1 cellular context compared by ENCODE assay signal in the genomic region with DNA sequence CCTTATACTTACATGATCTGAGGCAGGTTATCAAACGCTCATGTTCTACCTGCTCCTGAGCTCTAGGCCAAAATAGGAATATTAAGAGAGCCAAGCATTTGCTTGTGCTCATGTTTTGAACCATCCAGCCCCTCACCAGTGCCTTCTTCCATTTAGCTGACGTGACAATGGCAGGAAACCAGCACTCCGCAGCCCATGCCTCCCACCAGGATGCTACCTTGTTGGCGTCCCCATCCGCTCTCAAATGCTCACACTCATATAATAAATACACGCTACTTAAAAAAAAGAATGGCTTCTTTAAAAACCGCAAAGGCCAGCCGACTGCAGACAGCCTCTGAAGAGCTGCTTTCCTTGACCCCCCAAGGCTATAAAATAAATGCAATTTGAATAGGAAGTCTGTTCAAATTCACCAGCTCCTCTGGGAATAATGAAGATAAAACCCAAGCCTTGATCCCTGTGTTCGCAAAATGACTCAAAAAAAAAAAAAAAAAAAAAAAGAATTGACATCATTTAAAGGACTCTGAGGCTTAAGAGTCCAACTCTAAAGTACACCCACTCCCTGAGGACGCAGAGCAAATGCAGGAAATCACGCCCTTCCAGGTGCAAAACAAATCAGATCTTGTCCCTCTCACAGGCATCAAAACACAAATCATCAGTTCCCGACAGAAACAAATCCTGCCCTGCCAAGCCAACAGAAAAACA.
TF ChIP-seq lines count a peak whose summit lies in the region.

No MANE protein-coding gene starts in this region.

TF ChIP-seq in WTC11, 78 proteins besides CTCF, POLR2A, EP300 and RAD21:
- TF ChIP-seq, protein P1, sequence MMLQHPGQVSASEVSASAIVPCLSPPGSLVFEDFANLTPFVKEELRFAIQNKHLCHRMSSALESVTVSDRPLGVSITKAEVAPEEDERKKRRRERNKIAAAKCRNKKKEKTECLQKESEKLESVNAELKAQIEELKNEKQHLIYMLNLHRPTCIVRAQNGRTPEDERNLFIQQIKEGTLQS (CRISPR knock-in tag; conservative IDR thresholded peaks at IDR 0.05) = no peak
- TF ChIP-seq SOX15 (CRISPR knock-in tag; IDR thresholded peaks at IDR 0.05) = no peak
- no peak for TF ChIP-seq RORB (CRISPR knock-in tag; IDR thresholded peaks at IDR 0.05)
- no peak for TF ChIP-seq SP1 (CRISPR knock-in tag; conservative IDR thresholded peaks at IDR 0.05)
- TF ChIP-seq, protein P2, sequence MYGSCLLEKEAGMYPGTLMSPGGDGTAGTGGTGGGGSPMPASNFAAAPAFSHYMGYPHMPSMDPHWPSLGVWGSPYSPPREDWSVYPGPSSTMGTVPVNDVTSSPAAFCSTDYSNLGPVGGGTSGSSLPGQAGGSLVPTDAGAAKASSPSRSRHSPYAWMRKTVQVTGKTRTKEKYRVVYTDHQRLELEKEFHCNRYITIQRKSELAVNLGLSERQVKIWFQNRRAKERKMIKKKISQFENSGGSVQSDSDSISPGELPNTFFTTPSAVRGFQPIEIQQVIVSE (CRISPR knock-in tag; IDR thresholded peaks at IDR 0.05; ENCODE audit: borderline replicate concordance) = no peak
- TF ChIP-seq, protein P3, sequence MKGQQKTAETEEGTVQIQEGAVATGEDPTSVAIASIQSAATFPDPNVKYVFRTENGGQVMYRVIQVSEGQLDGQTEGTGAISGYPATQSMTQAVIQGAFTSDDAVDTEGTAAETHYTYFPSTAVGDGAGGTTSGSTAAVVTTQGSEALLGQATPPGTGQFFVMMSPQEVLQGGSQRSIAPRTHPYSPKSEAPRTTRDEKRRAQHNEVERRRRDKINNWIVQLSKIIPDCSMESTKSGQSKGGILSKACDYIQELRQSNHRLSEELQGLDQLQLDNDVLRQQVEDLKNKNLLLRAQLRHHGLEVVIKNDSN (CRISPR knock-in tag; IDR thresholded peaks at IDR 0.05) = no peak
- TF ChIP-seq, protein P4, sequence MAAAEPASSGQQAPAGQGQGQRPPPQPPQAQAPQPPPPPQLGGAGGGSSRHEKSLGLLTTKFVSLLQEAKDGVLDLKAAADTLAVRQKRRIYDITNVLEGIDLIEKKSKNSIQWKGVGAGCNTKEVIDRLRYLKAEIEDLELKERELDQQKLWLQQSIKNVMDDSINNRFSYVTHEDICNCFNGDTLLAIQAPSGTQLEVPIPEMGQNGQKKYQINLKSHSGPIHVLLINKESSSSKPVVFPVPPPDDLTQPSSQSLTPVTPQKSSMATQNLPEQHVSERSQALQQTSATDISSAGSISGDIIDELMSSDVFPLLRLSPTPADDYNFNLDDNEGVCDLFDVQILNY (CRISPR knock-in tag; IDR thresholded peaks at IDR 0.05) = no peak
- TF ChIP-seq GTF2I (CRISPR knock-in tag; conservative IDR thresholded peaks at IDR 0.05) = no peak
- TF ChIP-seq, protein P5, sequence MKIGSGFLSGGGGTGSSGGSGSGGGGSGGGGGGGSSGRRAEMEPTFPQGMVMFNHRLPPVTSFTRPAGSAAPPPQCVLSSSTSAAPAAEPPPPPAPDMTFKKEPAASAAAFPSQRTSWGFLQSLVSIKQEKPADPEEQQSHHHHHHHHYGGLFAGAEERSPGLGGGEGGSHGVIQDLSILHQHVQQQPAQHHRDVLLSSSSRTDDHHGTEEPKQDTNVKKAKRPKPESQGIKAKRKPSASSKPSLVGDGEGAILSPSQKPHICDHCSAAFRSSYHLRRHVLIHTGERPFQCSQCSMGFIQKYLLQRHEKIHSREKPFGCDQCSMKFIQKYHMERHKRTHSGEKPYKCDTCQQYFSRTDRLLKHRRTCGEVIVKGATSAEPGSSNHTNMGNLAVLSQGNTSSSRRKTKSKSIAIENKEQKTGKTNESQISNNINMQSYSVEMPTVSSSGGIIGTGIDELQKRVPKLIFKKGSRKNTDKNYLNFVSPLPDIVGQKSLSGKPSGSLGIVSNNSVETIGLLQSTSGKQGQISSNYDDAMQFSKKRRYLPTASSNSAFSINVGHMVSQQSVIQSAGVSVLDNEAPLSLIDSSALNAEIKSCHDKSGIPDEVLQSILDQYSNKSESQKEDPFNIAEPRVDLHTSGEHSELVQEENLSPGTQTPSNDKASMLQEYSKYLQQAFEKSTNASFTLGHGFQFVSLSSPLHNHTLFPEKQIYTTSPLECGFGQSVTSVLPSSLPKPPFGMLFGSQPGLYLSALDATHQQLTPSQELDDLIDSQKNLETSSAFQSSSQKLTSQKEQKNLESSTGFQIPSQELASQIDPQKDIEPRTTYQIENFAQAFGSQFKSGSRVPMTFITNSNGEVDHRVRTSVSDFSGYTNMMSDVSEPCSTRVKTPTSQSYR (CRISPR knock-in tag; IDR thresholded peaks at IDR 0.05) = no peak
- TF ChIP-seq PRRX2 (CRISPR knock-in tag; IDR thresholded peaks at IDR 0.05) = no peak
- no peak for TF ChIP-seq CBFB (CRISPR knock-in tag; IDR thresholded peaks at IDR 0.05; ENCODE audit: low read depth)
- TF ChIP-seq, protein P6, sequence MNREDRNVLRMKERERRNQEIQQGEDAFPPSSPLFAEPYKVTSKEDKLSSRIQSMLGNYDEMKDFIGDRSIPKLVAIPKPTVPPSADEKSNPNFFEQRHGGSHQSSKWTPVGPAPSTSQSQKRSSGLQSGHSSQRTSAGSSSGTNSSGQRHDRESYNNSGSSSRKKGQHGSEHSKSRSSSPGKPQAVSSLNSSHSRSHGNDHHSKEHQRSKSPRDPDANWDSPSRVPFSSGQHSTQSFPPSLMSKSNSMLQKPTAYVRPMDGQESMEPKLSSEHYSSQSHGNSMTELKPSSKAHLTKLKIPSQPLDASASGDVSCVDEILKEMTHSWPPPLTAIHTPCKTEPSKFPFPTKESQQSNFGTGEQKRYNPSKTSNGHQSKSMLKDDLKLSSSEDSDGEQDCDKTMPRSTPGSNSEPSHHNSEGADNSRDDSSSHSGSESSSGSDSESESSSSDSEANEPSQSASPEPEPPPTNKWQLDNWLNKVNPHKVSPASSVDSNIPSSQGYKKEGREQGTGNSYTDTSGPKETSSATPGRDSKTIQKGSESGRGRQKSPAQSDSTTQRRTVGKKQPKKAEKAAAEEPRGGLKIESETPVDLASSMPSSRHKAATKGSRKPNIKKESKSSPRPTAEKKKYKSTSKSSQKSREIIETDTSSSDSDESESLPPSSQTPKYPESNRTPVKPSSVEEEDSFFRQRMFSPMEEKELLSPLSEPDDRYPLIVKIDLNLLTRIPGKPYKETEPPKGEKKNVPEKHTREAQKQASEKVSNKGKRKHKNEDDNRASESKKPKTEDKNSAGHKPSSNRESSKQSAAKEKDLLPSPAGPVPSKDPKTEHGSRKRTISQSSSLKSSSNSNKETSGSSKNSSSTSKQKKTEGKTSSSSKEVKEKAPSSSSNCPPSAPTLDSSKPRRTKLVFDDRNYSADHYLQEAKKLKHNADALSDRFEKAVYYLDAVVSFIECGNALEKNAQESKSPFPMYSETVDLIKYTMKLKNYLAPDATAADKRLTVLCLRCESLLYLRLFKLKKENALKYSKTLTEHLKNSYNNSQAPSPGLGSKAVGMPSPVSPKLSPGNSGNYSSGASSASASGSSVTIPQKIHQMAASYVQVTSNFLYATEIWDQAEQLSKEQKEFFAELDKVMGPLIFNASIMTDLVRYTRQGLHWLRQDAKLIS (CRISPR knock-in tag; IDR thresholded peaks at IDR 0.05; ENCODE audit: borderline replicate concordance) = no peak
- TF ChIP-seq, protein P7, sequence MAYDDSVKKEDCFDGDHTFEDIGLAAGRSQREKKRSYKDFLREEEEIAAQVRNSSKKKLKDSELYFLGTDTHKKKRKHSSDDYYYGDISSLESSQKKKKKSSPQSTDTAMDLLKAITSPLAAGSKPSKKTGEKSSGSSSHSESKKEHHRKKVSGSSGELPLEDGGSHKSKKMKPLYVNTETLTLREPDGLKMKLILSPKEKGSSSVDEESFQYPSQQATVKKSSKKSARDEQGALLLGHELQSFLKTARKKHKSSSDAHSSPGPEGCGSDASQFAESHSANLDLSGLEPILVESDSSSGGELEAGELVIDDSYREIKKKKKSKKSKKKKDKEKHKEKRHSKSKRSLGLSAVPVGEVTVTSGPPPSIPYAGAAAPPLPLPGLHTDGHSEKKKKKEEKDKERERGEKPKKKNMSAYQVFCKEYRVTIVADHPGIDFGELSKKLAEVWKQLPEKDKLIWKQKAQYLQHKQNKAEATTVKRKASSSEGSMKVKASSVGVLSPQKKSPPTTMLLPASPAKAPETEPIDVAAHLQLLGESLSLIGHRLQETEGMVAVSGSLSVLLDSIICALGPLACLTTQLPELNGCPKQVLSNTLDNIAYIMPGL (CRISPR knock-in tag; IDR thresholded peaks at IDR 0.05) = no peak
- no peak for TF ChIP-seq CREB1 (CRISPR knock-in tag; IDR thresholded peaks at IDR 0.05)
- no peak for TF ChIP-seq MXD4 (CRISPR knock-in tag; IDR thresholded peaks at IDR 0.05; ENCODE audit: borderline replicate concordance)
- no peak for TF ChIP-seq IRF2 (CRISPR knock-in tag; IDR thresholded peaks at IDR 0.05; ENCODE audit: borderline replicate concordance, low read depth)
- TF ChIP-seq, protein P8, sequence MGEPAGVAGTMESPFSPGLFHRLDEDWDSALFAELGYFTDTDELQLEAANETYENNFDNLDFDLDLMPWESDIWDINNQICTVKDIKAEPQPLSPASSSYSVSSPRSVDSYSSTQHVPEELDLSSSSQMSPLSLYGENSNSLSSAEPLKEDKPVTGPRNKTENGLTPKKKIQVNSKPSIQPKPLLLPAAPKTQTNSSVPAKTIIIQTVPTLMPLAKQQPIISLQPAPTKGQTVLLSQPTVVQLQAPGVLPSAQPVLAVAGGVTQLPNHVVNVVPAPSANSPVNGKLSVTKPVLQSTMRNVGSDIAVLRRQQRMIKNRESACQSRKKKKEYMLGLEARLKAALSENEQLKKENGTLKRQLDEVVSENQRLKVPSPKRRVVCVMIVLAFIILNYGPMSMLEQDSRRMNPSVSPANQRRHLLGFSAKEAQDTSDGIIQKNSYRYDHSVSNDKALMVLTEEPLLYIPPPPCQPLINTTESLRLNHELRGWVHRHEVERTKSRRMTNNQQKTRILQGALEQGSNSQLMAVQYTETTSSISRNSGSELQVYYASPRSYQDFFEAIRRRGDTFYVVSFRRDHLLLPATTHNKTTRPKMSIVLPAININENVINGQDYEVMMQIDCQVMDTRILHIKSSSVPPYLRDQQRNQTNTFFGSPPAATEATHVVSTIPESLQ (CRISPR knock-in tag; IDR thresholded peaks at IDR 0.05) = no peak
- TF ChIP-seq JUN (CRISPR knock-in tag; IDR thresholded peaks at IDR 0.05) = no peak
- TF ChIP-seq, protein P9, sequence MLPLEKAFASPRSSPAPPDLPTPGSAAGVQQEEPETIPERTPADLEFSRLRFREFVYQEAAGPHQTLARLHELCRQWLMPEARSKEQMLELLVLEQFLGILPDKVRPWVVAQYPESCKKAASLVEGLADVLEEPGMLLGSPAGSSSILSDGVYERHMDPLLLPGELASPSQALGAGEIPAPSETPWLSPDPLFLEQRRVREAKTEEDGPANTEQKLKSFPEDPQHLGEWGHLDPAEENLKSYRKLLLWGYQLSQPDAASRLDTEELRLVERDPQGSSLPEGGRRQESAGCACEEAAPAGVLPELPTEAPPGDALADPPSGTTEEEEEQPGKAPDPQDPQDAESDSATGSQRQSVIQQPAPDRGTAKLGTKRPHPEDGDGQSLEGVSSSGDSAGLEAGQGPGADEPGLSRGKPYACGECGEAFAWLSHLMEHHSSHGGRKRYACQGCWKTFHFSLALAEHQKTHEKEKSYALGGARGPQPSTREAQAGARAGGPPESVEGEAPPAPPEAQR (CRISPR knock-in tag; IDR thresholded peaks at IDR 0.05) = no peak
- TF ChIP-seq NFE2L1 (CRISPR knock-in tag; IDR thresholded peaks at IDR 0.05) = no peak
TF ChIP-seq in WTC11: peak in this region for 0.
